24 cellular contexts compared by ENCODE assay signal in the genomic region with DNA sequence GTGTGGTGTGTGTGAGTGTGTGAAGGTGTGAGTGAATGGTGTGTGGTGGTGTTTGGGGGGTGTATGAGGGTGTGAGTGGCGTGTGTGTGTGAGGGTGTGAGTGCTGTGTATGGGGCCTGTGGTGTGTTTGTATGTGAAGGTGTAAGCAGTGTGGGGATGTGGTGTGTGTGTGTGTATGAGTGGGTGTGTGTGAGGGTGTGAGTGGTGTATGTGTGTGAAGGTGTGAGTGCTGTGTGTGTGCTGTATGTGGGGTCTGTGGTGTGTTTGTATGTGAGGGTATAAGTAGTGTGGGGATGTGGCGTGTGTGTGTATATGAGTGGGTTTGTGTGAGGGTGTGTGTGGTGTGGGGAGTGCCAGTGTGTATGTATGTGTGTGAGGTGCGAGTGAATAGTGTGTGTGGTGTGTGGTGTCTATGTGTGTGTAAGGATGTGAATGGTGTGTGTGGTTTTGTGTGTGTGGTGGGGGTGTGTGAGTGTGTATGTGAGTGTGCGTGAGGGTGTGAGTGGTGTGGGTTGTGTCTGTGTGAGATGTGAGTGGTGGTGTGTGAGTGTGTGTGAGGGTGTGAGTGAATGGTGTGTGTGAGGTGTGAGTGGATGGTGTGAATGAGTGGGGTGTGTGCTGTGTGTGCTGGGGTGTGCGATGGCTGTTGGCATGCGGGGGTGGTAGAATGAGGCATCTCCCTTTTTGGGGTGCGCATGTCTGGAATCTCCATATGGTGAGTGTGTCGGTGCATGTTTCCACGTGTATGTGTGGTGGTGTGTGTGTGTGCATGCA. TPM values are rescaled to one million over a fixed set of nuclear protein-coding genes. Genes with fewer than 3 reads are reported as not detected.
A peak's percentile ranks its signal among the peaks of the same experiment; 100 is the strongest.
DNase-seq lines count a peak whose midpoint lies in the region; ATAC-seq, FAIRE-seq and TF ChIP-seq lines count a peak whose summit lies in the region.
"Had no signal": no experiment of that assay in that cellular context is flagged by ENCODE, and none has a peak within 500 bp of the region (broad histone marks: within the 10 kb centered on the region; RNA-seq: fewer than 3 reads in every experiment).

No MANE protein-coding gene starts in this region.

- H3K27me3 ChIP-seq in IMR-90 (ENCODE audit: control insufficient read depth, insufficient read depth, low read length) (peaks cover 10% of the 10 kb centered on the region), bronchial epithelial cell (ENCODE audit: control insufficient read depth, insufficient read depth, low read length) (peaks cover 13% of the 10 kb centered on the region), neuronal stem cell (ENCODE audit: control insufficient read depth in 3 of 3, insufficient read depth in 3 of 3, low read depth in 1 of 3, low read length in 3 of 3) (peaks cover 3 to 69% (median 26%) of the 10 kb centered on the region in 3 experiments), left lung (peaks cover 21 to 71% of the 10 kb centered on the region in 2 donors)

- H4K20me1 ChIP-seq in IMR-90 (ENCODE audit: insufficient read depth, low read length) = 0 out of 2 replicates have a peak, but pooled peaks cover 3% of the 10 kb centered on the region

- H3K56ac ChIP-seq in IMR-90 (ENCODE audit: extremely low read depth, insufficient read depth, low read length) = no peak overlapping the region

- H3K18ac ChIP-seq in IMR-90 (ENCODE audit: low read depth, low read length) (no peak overlapping the region), neuronal stem cell (ENCODE audit: low read length) (no peak overlapping the region)

- TF ChIP-seq CTCF in IMR-90 (conservative IDR thresholded peaks at IDR 0.05; ENCODE audit: low read depth, low read length) (no peak), bronchial epithelial cell (IDR thresholded peaks at IDR 0.05; ENCODE audit: insufficient read depth, low read length, severe bottlenecking) (no peak), left lung (IDR thresholded peaks at IDR 0.05) (no peak)

- no peak overlapping the region for H4K8ac ChIP-seq in IMR-90 (ENCODE audit: low read depth in 2 of 2, low read length in 2 of 2)
- peak overlapping the region; percentile 33 for H4K8ac ChIP-seq in neuronal stem cell (ENCODE audit: low read depth, low read length)

- ATAC-seq in IMR-90 (ENCODE audit: low read depth) (no peak), left lung (no peak), HG03095 (IDR thresholded peaks at IDR 0.05; ENCODE audit: unreplicated experiment) (no peak), GM21825 (IDR thresholded peaks at IDR 0.05; ENCODE audit: unreplicated experiment) (no peak)

- peak; percentile 98 for FAIRE-seq in bronchial epithelial cell (lab: Jason Lieb, UNC)
- FAIRE-seq: A204.1, GM19239 had no signal

- no peak for TF ChIP-seq POLR2A in IMR-90 (IDR thresholded peaks at IDR 0.05; ENCODE audit: low read depth, low read length)

- dilution Hi-C loops in IMR-90 (cut with HindIII; ENCODE audit: low sequenced_read_pairs, unreplicated experiment) = no loop called here

- intact Hi-C loops in IMR-90 (cut with micrococcal nuclease) = no loop called here
- intact Hi-C loops in left lung (cut with DNase I) = no loop called here

- no peaks in the 10 kb centered on the region for H3K79me1 ChIP-seq in IMR-90 (ENCODE audit: low read depth in 1 of 2, low read length in 2 of 2)
- H3K79me1 ChIP-seq in neuronal stem cell (ENCODE audit: low read depth, low read length) = peaks cover 5% of the 10 kb centered on the region

- no peak overlapping the region for H3K9ac ChIP-seq in IMR-90 (ENCODE audit: low read depth, low read length)
- H3K9ac ChIP-seq in neuronal stem cell (ENCODE audit: low read depth, low read length, poor library complexity) = no peak overlapping the region
- H3K9ac ChIP-seq: BLaER1 had no signal

- H3K9me3 ChIP-seq in IMR-90 (ENCODE audit: control insufficient read depth, insufficient read depth, low read length) (no peaks in the 10 kb centered on the region), neuronal stem cell (replicated peaks in 1 of 2; ENCODE audit: control insufficient read depth in 2 of 2, insufficient read depth in 1 of 2, low read depth in 1 of 2, low read length in 2 of 2) (no peaks in the 10 kb centered on the region), left lung (no peaks in the 10 kb centered on the region)
- H3K9me3 ChIP-seq: BE2C, BLaER1 had no signal

- peak overlapping the region; percentile 29 for H2AK9ac ChIP-seq in IMR-90 (replicated peaks; ENCODE audit: low read depth, low read length, poor library complexity)

- peak overlapping the region; percentile 51 for H2BK12ac ChIP-seq in neuronal stem cell (ENCODE audit: low read length)

- H4K91ac ChIP-seq in IMR-90 (ENCODE audit: insufficient read depth, low read depth, low read length) (peak overlapping the region; percentile 15; the same call in 1 of the 2 replicates), neuronal stem cell (ENCODE audit: low read depth, low read length, poor library complexity) (no peak overlapping the region)

- no peak for TF ChIP-seq RAD21 in IMR-90 (IDR thresholded peaks at IDR 0.05; ENCODE audit: low read length)

- H3K36me3 ChIP-seq in IMR-90 (ENCODE audit: control insufficient read depth, insufficient read depth, low read length) (no peaks in the 10 kb centered on the region), bronchial epithelial cell (ENCODE audit: control insufficient read depth, insufficient read depth, low read length) (no peaks in the 10 kb centered on the region), neuronal stem cell (replicated peaks in 1 of 2; ENCODE audit: control insufficient read depth in 2 of 2, insufficient read depth in 2 of 2, low read length in 2 of 2) (no peaks in the 10 kb centered on the region), left lung (no peaks in the 10 kb centered on the region)
- H3K36me3 ChIP-seq: BE2C, BLaER1 had no signal

- H3K4me2 ChIP-seq in IMR-90 (ENCODE audit: low read depth, low read length) (no peak overlapping the region), neuronal stem cell (ENCODE audit: insufficient read depth, low read length, poor library complexity, severe bottlenecking) (no peak overlapping the region)
- H3K4me2 ChIP-seq: BLaER1 had no signal

- H2AK5ac ChIP-seq in IMR-90 (ENCODE audit: low read depth, low read length) (peak overlapping the region; percentile 98), neuronal stem cell (ENCODE audit: low read depth, low read length) (peak overlapping the region; percentile 5)

- DNase-seq in IMR-90 (no peak), bronchial epithelial cell (ENCODE audit: low read depth) (no peak), neuronal stem cell (ENCODE audit: low spot score) (no peak), left lung (no peak), NCI-H2196 treated with DMSO at 0.1 percent for 48 hours (lab: John Stamatoyannopoulos, UW; ENCODE audit: unreplicated experiment) (no peak)
- DNase-seq: 8988T; ACHN; BE2C; C1 segment of cervical spinal cord; CD4-positive, alpha-beta memory T cell; CD8-positive, alpha-beta memory T cell; COR-L47; DMS 273 treated with DMSO at 0.1 percent for 48 hours; DMS79; DND-41; EL; GDM1 had no signal

- H3K4ac ChIP-seq in IMR-90 (ENCODE audit: low read depth, low read length) = peak overlapping the region; percentile 6
- H3K4ac ChIP-seq in neuronal stem cell (ENCODE audit: low read length) = no peak overlapping the region

- in situ Hi-C loops in IMR-90 (cut with MboI; ENCODE audit: low sequenced_read_pairs) = loop anchor here (10.0 kb wide), 1 partner anchor 340 kb away; no protein-coding TSS in a partner anchor

- H2BK5ac ChIP-seq in IMR-90 (ENCODE audit: low read depth, low read length, poor library complexity, severe bottlenecking) (peak overlapping the region; percentile 93), neuronal stem cell (ENCODE audit: low read length) (no peak overlapping the region)

- peaks cover 11% of the 10 kb centered on the region for H3K4me1 ChIP-seq in IMR-90 (ENCODE audit: control insufficient read depth, insufficient read depth, low read length)
- peaks cover 15 to 16% of the 10 kb centered on the region in 2 donors for H3K4me1 ChIP-seq in neuronal stem cell (ENCODE audit: control insufficient read depth in 2 of 2, insufficient read depth in 1 of 2, low read depth in 1 of 2, low read length in 2 of 2)
- H3K4me1 ChIP-seq in left lung = peaks cover 6 to 9% of the 10 kb centered on the region in 2 donors

- H3K14ac ChIP-seq in IMR-90 (replicated peaks; ENCODE audit: low read depth, low read length) (peak overlapping the region; percentile 15; the same call in 1 of the 2 replicates), neuronal stem cell (ENCODE audit: low read length) (peak overlapping the region; percentile 3)

- no peak overlapping the region for H4K5ac ChIP-seq in IMR-90 (ENCODE audit: low read depth, low read length)

- BruUV-seq in IMR-90 (replicated peaks; lab: Mats Ljungman, UMichigan) = no TSS peak

- peak overlapping the region; percentile 23; the same call in 1 of the 2 replicates for H2BK120ac ChIP-seq in IMR-90 (ENCODE audit: low read depth, low read length)
- H2BK120ac ChIP-seq in neuronal stem cell (ENCODE audit: low read depth, low read length) = no peak overlapping the region

- 99 to 100% methylated on average over 1 to 8 of the region's 9 CpGs for WGBS in IMR-90 (ENCODE audit: extremely low coverage in 2 of 2, insufficient read length in 1 of 2), 2 experiments
- 100% methylated on average over 3 to 4 of the region's 9 CpGs for WGBS in neuronal stem cell (ENCODE audit: extremely low coverage in 2 of 2, insufficient read length in 2 of 2, insufficient replicate concordance in 1 of 2), 2 donors

- peak overlapping the region; percentile 69; the same call in 2 of the 3 replicates for H2BK15ac ChIP-seq in IMR-90 (ENCODE audit: low read depth, low read length)
- H2BK15ac ChIP-seq in neuronal stem cell (ENCODE audit: low read length) = no peak overlapping the region

- POLR2A ChIA-PET in IMR-90 (lab: Charles Lee; ENCODE audit: unreplicated experiment) = no interaction called here

- peak overlapping the region; percentile 55 for H2AFZ ChIP-seq in IMR-90 (replicated peaks; ENCODE audit: low read length, poor library complexity)
- H2AFZ ChIP-seq in neuronal stem cell (ENCODE audit: low read length) = no peak overlapping the region

- peaks cover 18% of the 10 kb centered on the region; the same call in 1 of the 2 replicates for H3K9me1 ChIP-seq in IMR-90 (ENCODE audit: insufficient read depth, low read length)

- no peak overlapping the region for H3K27ac ChIP-seq in IMR-90 (ENCODE audit: insufficient read depth, low read length)
- H3K27ac ChIP-seq in neuronal stem cell (replicated peaks; ENCODE audit: low read length) = no peak overlapping the region
- H3K27ac ChIP-seq in left lung = no peak overlapping the region
- H3K27ac ChIP-seq: BLaER1 had no signal

- CTCF ChIA-PET in IMR-90 (lab: Yijun Ruan, JAX) = no interaction called here

- H3K23ac ChIP-seq in IMR-90 (ENCODE audit: low read depth, low read length) (no peak overlapping the region), neuronal stem cell (ENCODE audit: low read depth, low read length, poor library complexity) (peak overlapping the region; percentile 83)

- no peak overlapping the region for H2BK20ac ChIP-seq in IMR-90 (ENCODE audit: low read depth, low read length)

- H3K4me3 ChIP-seq in IMR-90 (ENCODE audit: insufficient read depth, low read depth, low read length) (no peak overlapping the region), bronchial epithelial cell (ENCODE audit: low read depth, low read length) (no peak overlapping the region), neuronal stem cell (ENCODE audit: low read length in 2 of 2) (peak overlapping the region in 1 of 2 donors; percentile 28), left lung (no peak overlapping the region)
- H3K4me3 ChIP-seq: BLaER1 had no signal

RNA-seq across cellular contexts. Expression of gene SHISAL1, which starts 22.5 kb away (rescaled TPM):
- total RNA-seq in IMR-90 (2012; rRNA removed) (1.1 and 1.4 TPM in 2 replicates), bronchial epithelial cell (under 0.01 and 0.26 TPM in 2 replicates), left lung (under 1 TPM; 0.79 to 0.84 TPM)
- 0.83 and 1.0 TPM in 2 replicates for polyA plus RNA-seq in IMR-90 (2012; rRNA removed)
- 0.36 and 0.56 TPM in 2 replicates for polyA plus RNA-seq in IMR-90 (2012; cell fraction: cytosol; rRNA removed)
- polyA plus RNA-seq in IMR-90 (2012; cell fraction: nucleus; rRNA removed; ENCODE audit: low replicate concordance) = 0.84 and 1.00 TPM in 2 replicates
- polyA plus RNA-seq in neuronal stem cell (2013, experiment 1 of 2) = 3.6 TPM
- polyA plus RNA-seq in neuronal stem cell (2013, experiment 2 of 2) = 3.6 TPM
- total RNA-seq: CD4-positive, alpha-beta memory T cell; CD4-positive, CD25-positive, alpha-beta regulatory T cell; CD8-positive, alpha-beta memory T cell had no signal
- polyA plus RNA-seq: CD14-positive monocyte; CD4-positive, alpha-beta memory T cell; CD4-positive, CD25-positive, alpha-beta regulatory T cell; CD8-positive, alpha-beta memory T cell had no signal
